ENCODE assay signal across 8 cellular contexts in the genomic region with DNA sequence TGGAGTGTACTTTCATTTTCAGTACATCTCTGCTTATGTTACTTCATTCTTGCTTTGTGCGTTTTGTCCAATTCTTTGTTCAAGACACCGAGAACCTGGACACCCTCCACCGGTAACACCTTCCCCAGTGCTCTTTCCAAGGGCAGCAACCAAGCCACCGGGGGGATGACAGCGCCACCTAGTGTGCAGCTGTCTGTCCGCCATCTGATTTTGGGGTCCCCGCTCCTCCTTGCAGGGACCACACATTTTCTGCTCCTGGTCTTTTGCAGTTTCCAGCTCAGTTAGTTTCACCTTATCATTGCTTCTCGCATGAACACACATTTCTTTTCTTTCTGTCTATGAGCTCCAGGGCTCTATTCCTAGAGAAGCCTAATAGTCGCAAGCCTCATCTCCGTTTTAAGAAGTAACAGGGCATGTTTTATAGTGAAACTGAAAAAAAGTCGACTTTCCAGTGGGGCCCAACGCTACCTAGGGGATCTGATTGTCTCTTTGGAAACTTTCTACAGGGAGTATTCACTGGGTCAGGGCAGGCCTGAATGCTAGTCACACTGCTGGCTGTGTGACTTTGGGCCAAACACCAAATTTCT.
DNase-seq lines count a peak whose midpoint lies in the region; ATAC-seq and TF ChIP-seq lines count a peak whose summit lies in the region.

No MANE protein-coding gene starts in this region.

- no peak overlapping the region for H3K4me3 ChIP-seq in AG04450 (ENCODE audit: low read depth, low read length)
- no peak overlapping the region for H3K4me3 ChIP-seq in GM12875 (ENCODE audit: low read depth, low read length)
- no peak overlapping the region for H3K4me3 ChIP-seq in esophagus squamous epithelium

- H3K27me3 ChIP-seq in AG04450 (ENCODE audit: control insufficient read depth, insufficient read depth, low read length) (no peaks in the 10 kb centered on the region), esophagus squamous epithelium (no peaks in the 10 kb centered on the region)

- no peak overlapping the region for H3K27ac Mint-ChIP-seq in T-helper 17 cell
- no peak overlapping the region for H3K27ac Mint-ChIP-seq in effector memory CD8-positive, alpha-beta T cell

- DNase-seq in AG04450 (ENCODE audit: low read depth, low spot score) (no peak), T-helper 17 cell (no peak), esophagus squamous epithelium (lab: John Stamatoyannopoulos, UW) (no peak)
- DNase-seq in stimulated activated CD4-positive, alpha-beta T cell treated with anti-CD3 and anti-CD28 coated beads, Interleukin-2, amount 100 ng/mL, for 48 hours: peak; percentile 42 to 57
- DNase-seq in effector memory CD8-positive, alpha-beta T cell: no peak

- no peaks in the 10 kb centered on the region for H3K36me3 Mint-ChIP-seq in T-helper 17 cell (ENCODE audit: low read depth)
- H3K36me3 Mint-ChIP-seq in effector memory CD8-positive, alpha-beta T cell (ENCODE audit: insufficient read depth): no peaks in the 10 kb centered on the region

- no peaks in the 10 kb centered on the region for H3K9me3 Mint-ChIP-seq in effector memory CD8-positive, alpha-beta T cell

- no peaks in the 10 kb centered on the region for H3K27me3 Mint-ChIP-seq in T-helper 17 cell
- H3K27me3 Mint-ChIP-seq in effector memory CD8-positive, alpha-beta T cell: no peaks in the 10 kb centered on the region

- no peak for ATAC-seq in T-helper 17 cell
- ATAC-seq in effector memory CD8-positive, alpha-beta T cell (replicated peaks): no peak
- ATAC-seq in GM21737 (IDR thresholded peaks at IDR 0.05; ENCODE audit: unreplicated experiment): no peak
- no peak for ATAC-seq in HG03108 (IDR thresholded peaks at IDR 0.05; ENCODE audit: unreplicated experiment)

- no peak for TF ChIP-seq POLR2A in esophagus squamous epithelium (IDR thresholded peaks at IDR 0.05)

- CTCF ChIA-PET in AG04450 (lab: Charles Lee): no interaction called here

- H3K4me3 Mint-ChIP-seq in T-helper 17 cell: peak overlapping the region; percentile 9
- peak overlapping the region in 1 of 2 donors; percentile 12 for H3K4me3 Mint-ChIP-seq in effector memory CD8-positive, alpha-beta T cell

- peaks cover 0 to 24% (median 19%) of the 10 kb centered on the region in 3 donors for H3K4me1 ChIP-seq in esophagus squamous epithelium

- WGBS in esophagus squamous epithelium, 2 donors: 62 to 63% methylated on average over 12 of the region's 12 CpGs

- POLR2A ChIA-PET in AG04450 (lab: Yijun Ruan, JAX): no interaction called here

- H3K9me3 ChIP-seq in AG04450 (ENCODE audit: control insufficient read depth, insufficient read depth, low read length) (no peaks in the 10 kb centered on the region), T-helper 17 cell (ENCODE audit: control insufficient read depth, low read length, poor library complexity, severe bottlenecking) (no peaks in the 10 kb centered on the region), esophagus squamous epithelium (no peaks in the 10 kb centered on the region)

- H3K4me1 Mint-ChIP-seq in T-helper 17 cell: peaks cover 27% of the 10 kb centered on the region
- H3K4me1 Mint-ChIP-seq in effector memory CD8-positive, alpha-beta T cell (ENCODE audit: low read depth in 2 of 2): peaks cover 6 to 24% of the 10 kb centered on the region in 2 donors

- H3K27ac ChIP-seq in AG04450 (ENCODE audit: low read depth, low read length) (no peak overlapping the region), esophagus squamous epithelium (no peak overlapping the region)

- TF ChIP-seq CTCF in AG04450 (IDR thresholded peaks at IDR 0.05; ENCODE audit: low read depth, low read length): peak; percentile 48
- peak; percentile 76 for TF ChIP-seq CTCF in GM12875 (IDR thresholded peaks at IDR 0.05; ENCODE audit: borderline replicate concordance, insufficient read depth, low read depth, low read length)
- TF ChIP-seq CTCF in esophagus squamous epithelium (IDR thresholded peaks at IDR 0.05): peak; percentile 13 to 71 (median 38)

- intact Hi-C loops in esophagus squamous epithelium (cut with DNase I): no loop called here

- no peaks in the 10 kb centered on the region for H3K36me3 ChIP-seq in esophagus squamous epithelium

Comparison
In these comparisons a context has a peak if more than half of its experiments do, and no peak if none do; other contexts are left out.
1. DNase-seq: peak in stimulated activated CD4-positive, alpha-beta T cell treated with anti-CD3 and anti-CD28 coated beads, Interleukin-2, amount 100 ng/mL, for 48 hours (2 of 2); none in AG04450 (single experiment), T-helper 17 cell (0 of 3), esophagus squamous epithelium (single experiment) and effector memory CD8-positive, alpha-beta T cell (0 of 3).
2. Peak in every context shown above with its lines, with median percentiles within 50 percentile points of each other: CTCF ChIP-seq.